16 cellular contexts compared by ENCODE assay signal in the genomic region with DNA sequence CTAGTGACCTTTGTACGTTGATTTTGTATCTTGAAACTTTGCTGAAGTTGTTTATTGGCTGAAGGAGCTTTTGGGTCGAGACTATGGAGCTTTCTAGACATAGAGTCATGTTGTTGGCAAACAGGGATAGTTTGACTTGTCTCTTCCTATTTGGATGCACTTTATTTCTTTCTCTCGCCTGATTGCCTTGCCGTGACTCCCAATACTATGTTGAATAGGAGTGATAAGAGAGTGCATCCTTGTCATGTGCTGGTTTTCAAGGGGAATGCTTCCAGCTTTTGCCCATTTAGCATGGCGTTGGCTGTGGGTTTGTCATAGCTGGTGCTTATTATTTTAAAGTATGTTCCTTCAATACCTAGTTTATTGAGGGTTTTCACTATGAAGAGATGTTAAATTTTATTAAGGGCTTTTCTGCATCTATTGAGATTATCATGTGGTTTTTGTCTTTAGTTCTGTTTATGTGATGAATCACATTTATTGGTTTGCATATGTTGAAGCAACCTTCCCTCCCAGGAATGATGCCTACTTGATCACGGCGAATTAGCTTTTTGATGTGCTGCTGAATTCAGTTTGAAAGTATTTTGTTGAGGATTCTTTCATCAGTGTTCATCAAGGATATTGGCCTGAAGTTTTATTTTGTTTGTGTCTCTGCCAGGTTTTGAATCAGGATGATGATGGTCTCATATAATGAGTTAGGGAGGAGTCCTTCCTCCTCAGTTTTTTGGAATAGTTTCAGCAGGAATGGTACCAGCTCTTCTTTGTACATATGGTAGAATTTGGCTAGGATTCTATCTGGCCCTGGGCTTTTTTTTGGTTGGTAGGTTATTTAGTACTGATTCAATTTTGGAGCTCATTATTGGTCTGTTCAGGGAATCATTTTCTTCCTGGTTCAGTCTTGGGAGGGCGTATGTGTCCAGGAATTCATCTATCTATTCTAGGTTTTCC.
DNase-seq lines count a peak whose midpoint lies in the region; ATAC-seq and TF ChIP-seq lines count a peak whose summit lies in the region.
"Had no signal": no experiment of that assay in that cellular context is flagged by ENCODE, and none has a peak within 500 bp of the region (broad histone marks: within the 10 kb centered on the region; RNA-seq: fewer than 3 reads in every experiment).

No MANE protein-coding gene starts in this region.

- peaks cover 13% of the 10 kb centered on the region for H3K27me3 Mint-ChIP-seq in stimulated activated memory B cell treated with anti-CD40 and anti-IgM and Interleukin-4, amounts not matched to agents 10 μg/mL and 1 μg/mL and 100 μg/mL, for 72 hours

- TF ChIP-seq POLR2A in heart left ventricle (IDR thresholded peaks at IDR 0.05), result no peak

- no peaks in the 10 kb centered on the region for H3K36me3 ChIP-seq in heart left ventricle
- H3K36me3 ChIP-seq: ascending aorta, SJCRH30 had no signal

- no peak for ATAC-seq in heart left ventricle
- no peak for ATAC-seq in stimulated activated memory B cell treated with anti-CD40 and anti-IgM and Interleukin-4, amounts not matched to agents 10 μg/mL and 1 μg/mL and 100 μg/mL, for 72 hours
- ATAC-seq: right cardiac atrium had no signal

- peaks cover 0 to 19% (median 9%) of the 10 kb centered on the region in 12 donors for H3K4me1 ChIP-seq in heart left ventricle
- H3K4me1 ChIP-seq: ascending aorta, SJCRH30 had no signal

- H3K4me1 Mint-ChIP-seq in stimulated activated memory B cell treated with anti-CD40 and anti-IgM and Interleukin-4, amounts not matched to agents 10 μg/mL and 1 μg/mL and 100 μg/mL, for 72 hours, result peaks cover 12% of the 10 kb centered on the region

- 50 to 64% (median 55%) methylated on average over 8 of the region's 8 CpGs for WGBS in heart left ventricle, 4 donors

- H3K4me3 ChIP-seq in fibroblast of pulmonary artery (replicated peaks; ENCODE audit: low read depth, low read length) (no peak overlapping the region), heart left ventricle (no peak overlapping the region)
- H3K4me3 ChIP-seq: ascending aorta, SJCRH30 had no signal

- no peaks in the 10 kb centered on the region for H3K36me3 Mint-ChIP-seq in stimulated activated memory B cell treated with anti-CD40 and anti-IgM and Interleukin-4, amounts not matched to agents 10 μg/mL and 1 μg/mL and 100 μg/mL, for 72 hours
- H3K36me3 Mint-ChIP-seq: activated CD4-positive, alpha-beta memory T cell treated with anti-CD3 and anti-CD28 coated beads for 36 hours; naive B cell had no signal

- H3K9me3 ChIP-seq in heart left ventricle, result no peaks in the 10 kb centered on the region
- H3K9me3 ChIP-seq: ascending aorta, Caco-2, SJCRH30 had no signal

- no peak overlapping the region for H3K27ac ChIP-seq in heart left ventricle
- H3K27ac ChIP-seq: ascending aorta, SJCRH30 had no signal

- intact Hi-C loops in heart left ventricle (cut with DNase I), result loop anchor here in 2 of 10 donors (10.0 kb wide), 1 partner anchor 134 kb away; no protein-coding TSS in a partner anchor

- no peak overlapping the region for H3K27ac Mint-ChIP-seq in stimulated activated memory B cell treated with anti-CD40 and anti-IgM and Interleukin-4, amounts not matched to agents 10 μg/mL and 1 μg/mL and 100 μg/mL, for 72 hours
- H3K27ac Mint-ChIP-seq: activated CD4-positive, alpha-beta memory T cell treated with anti-CD3 and anti-CD28 coated beads for 36 hours; naive B cell; stimulated activated naive CD8-positive, alpha-beta T cell treated with anti-CD3 and anti-CD28 coated beads, Interleukin-15, Interleukin-2, amounts not matched to agents 100 ng/mL and 50 ng/mL, for 24 hours had no signal

- no peak overlapping the region for H3K4me3 Mint-ChIP-seq in stimulated activated memory B cell treated with anti-CD40 and anti-IgM and Interleukin-4, amounts not matched to agents 10 μg/mL and 1 μg/mL and 100 μg/mL, for 72 hours
- H3K4me3 Mint-ChIP-seq: activated CD4-positive, alpha-beta memory T cell treated with anti-CD3 and anti-CD28 coated beads for 36 hours; naive B cell; stimulated activated naive CD8-positive, alpha-beta T cell treated with anti-CD3 and anti-CD28 coated beads, Interleukin-15, Interleukin-2, amounts not matched to agents 100 ng/mL and 50 ng/mL, for 24 hours had no signal

- TF ChIP-seq CTCF in fibroblast of pulmonary artery (IDR thresholded peaks at IDR 0.05; ENCODE audit: low read length, missing control alignments) (no peak), heart left ventricle (IDR thresholded peaks at IDR 0.05) (no peak)

- peak; percentile 81 for DNase-seq in HCEC 1CT
- peak; percentile 68 for DNase-seq in T1000 (lab: John Stamatoyannopoulos, UW)
- DNase-seq in fibroblast of pulmonary artery (ENCODE audit: low read depth), result peak; percentile 56
- peak; percentile 74 for DNase-seq in stromal cell of bone marrow (ENCODE audit: low read depth)
- DNase-seq in heart left ventricle, result no peak
- DNase-seq in COR-L47 (lab: John Stamatoyannopoulos, UW), result no peak
- DNase-seq: activated CD4-positive, alpha-beta memory T cell treated with anti-CD3 and anti-CD28 coated beads for 36 hours; Caco-2; effector memory CD4-positive, alpha-beta T cell; naive B cell; NCI-H2029; right cardiac atrium; SJCRH30 had no signal

- H3K27me3 ChIP-seq in heart left ventricle, result no peaks in the 10 kb centered on the region
- H3K27me3 ChIP-seq: ascending aorta, SJCRH30 had no signal

- H3K9me3 Mint-ChIP-seq in stimulated activated memory B cell treated with anti-CD40 and anti-IgM and Interleukin-4, amounts not matched to agents 10 μg/mL and 1 μg/mL and 100 μg/mL, for 72 hours, result no peaks in the 10 kb centered on the region
- H3K9me3 Mint-ChIP-seq: activated CD4-positive, alpha-beta memory T cell treated with anti-CD3 and anti-CD28 coated beads for 36 hours; stimulated activated naive CD8-positive, alpha-beta T cell treated with anti-CD3 and anti-CD28 coated beads, Interleukin-15, Interleukin-2, amounts not matched to agents 100 ng/mL and 50 ng/mL, for 24 hours had no signal

Comparison
In these comparisons a context has a peak if more than half of its experiments do, and no peak if none do; other contexts are left out.
1. DNase-seq: peak in HCEC 1CT (single experiment), T1000 (single experiment), fibroblast of pulmonary artery (single experiment) and stromal cell of bone marrow (single experiment); none in heart left ventricle (0 of 5) and COR-L47 (single experiment).